Comparison of ENCODE assay signal across 11 cellular contexts in genomic region chr1:199151634-199152429, GRCh38.
A peak's percentile ranks its signal among the peaks of the same experiment; 100 is the strongest.
DNase-seq lines count a peak whose midpoint lies in the region; ATAC-seq and TF ChIP-seq lines count a peak whose summit lies in the region.
"Had no signal": no experiment of that assay in that cellular context is flagged by ENCODE, and none has a peak within 500 bp of the region (broad histone marks: within the 10 kb centered on the region; RNA-seq: fewer than 3 reads in every experiment).

No MANE protein-coding gene starts in this region.

- H3K36me3 ChIP-seq in testis (ENCODE audit: low read depth, missing control alignments) (no peaks in the 10 kb centered on the region), MM.1S (replicated peaks; ENCODE audit: insufficient read depth, low read length) (no peaks in the 10 kb centered on the region)

- H2AFZ ChIP-seq in MM.1S (ENCODE audit: low read length), result no peak overlapping the region

- no peak for TF ChIP-seq CTCF in testis (IDR thresholded peaks at IDR 0.05)
- TF ChIP-seq CTCF in MM.1S (IDR thresholded peaks at IDR 0.05; ENCODE audit: low read length), result no peak

- WGBS in testis, 2 donors, result 66 to 72% methylated on average over 6 of the region's 6 CpGs

- H3K27me3 ChIP-seq in testis, result no peaks in the 10 kb centered on the region
- no peaks in the 10 kb centered on the region for H3K27me3 ChIP-seq in MM.1S (replicated peaks; ENCODE audit: insufficient read depth, low read length)

- no peak overlapping the region for H3K9ac ChIP-seq in MM.1S (ENCODE audit: low read length)

- DNase-seq in NOMO-1 treated with DMSO at 0.1 percent for 48 hours (lab: John Stamatoyannopoulos, UW; ENCODE audit: unreplicated experiment) (peak; percentile 78), testis (no peak), MM.1S (no peak), DMS 273 (lab: John Stamatoyannopoulos, UW; ENCODE audit: unreplicated experiment) (no peak)
- DNase-seq: activated CD4-positive, alpha-beta T cell treated with anti-CD3 and anti-CD28 coated beads, Interleukin-2, amount 50 U/mL, for 1 hour; NCI-H2081 treated with DMSO at 0.1 percent for 48 hours; stimulated activated CD4-positive, alpha-beta T cell treated with anti-CD3 and anti-CD28 coated beads, Interleukin-15, amount 100 ng/mL, for 24 hours had no signal

- H3K9me2 ChIP-seq in MM.1S (replicated peaks; ENCODE audit: insufficient read depth, low read length), result no peaks in the 10 kb centered on the region

- H3K4me3 ChIP-seq in GM08714 (ENCODE audit: low read length), result peak overlapping the region; percentile 28; the same call in 1 of the 2 replicates
- H3K4me3 ChIP-seq in testis, result no peak overlapping the region
- no peak overlapping the region for H3K4me3 ChIP-seq in MM.1S (ENCODE audit: low read length)

- no peak for TF ChIP-seq POLR2A in testis (IDR thresholded peaks at IDR 0.05)

- H3K79me2 ChIP-seq in MM.1S (ENCODE audit: low read length), result no peaks in the 10 kb centered on the region

- H3K4me1 ChIP-seq in testis (peaks cover 4% of the 10 kb centered on the region), MM.1S (ENCODE audit: low read length) (no peaks in the 10 kb centered on the region)

- H3K27ac ChIP-seq in testis, result no peak overlapping the region
- no peak overlapping the region for H3K27ac ChIP-seq in MM.1S (ENCODE audit: low read length)

- H3F3A ChIP-seq in MM.1S (ENCODE audit: insufficient read depth, low read length), result no peaks in the 10 kb centered on the region

- H3K9me3 ChIP-seq in testis (no peaks in the 10 kb centered on the region), MM.1S (replicated peaks; ENCODE audit: insufficient read depth, low read length) (no peaks in the 10 kb centered on the region)

- no peak overlapping the region for H3K4me2 ChIP-seq in MM.1S (ENCODE audit: low read depth, low read length)

- ATAC-seq in GM19452 (IDR thresholded peaks at IDR 0.05; ENCODE audit: unreplicated experiment) (peak; percentile 71), HG02981 (IDR thresholded peaks at IDR 0.05; ENCODE audit: unreplicated experiment) (peak; percentile 73), HG03442 (IDR thresholded peaks at IDR 0.05; ENCODE audit: unreplicated experiment) (no peak)

- intact Hi-C loops in testis (cut with DNase I; ENCODE audit: low total_unique reads), result no loop called here

- H4K20me1 ChIP-seq in MM.1S (ENCODE audit: insufficient read depth, low read length), result no peaks in the 10 kb centered on the region
